8 cellular contexts compared by ENCODE assay signal in the genomic region with DNA sequence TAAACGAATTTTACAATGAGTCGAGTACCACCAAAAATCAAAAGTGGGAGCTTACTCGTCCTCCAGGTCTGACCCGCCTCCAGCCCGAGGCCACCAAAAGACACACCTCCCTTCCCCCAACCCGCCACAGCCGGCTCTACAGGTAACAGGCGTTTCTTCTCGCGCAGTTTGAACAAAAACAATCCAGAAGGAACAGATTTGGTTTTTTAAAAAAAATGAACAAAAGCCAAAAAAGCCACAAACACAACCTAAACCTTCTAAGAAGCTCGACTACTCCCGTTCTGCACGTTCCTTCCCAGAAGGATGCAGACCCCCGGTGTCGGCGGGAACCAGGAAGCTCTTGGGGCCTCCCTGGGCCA. TPM values are rescaled to one million over a fixed set of nuclear protein-coding genes. Genes with fewer than 3 reads are reported as not detected.
DNase-seq lines count a peak whose midpoint lies in the region; ATAC-seq and TF ChIP-seq lines count a peak whose summit lies in the region.

No MANE protein-coding gene starts in this region.

- H3K27me3 ChIP-seq in DOHH2 (ENCODE audit: control insufficient read depth, low read length) (no peaks in the 10 kb centered on the region), lower lobe of right lung (ENCODE audit: low read depth) (no peaks in the 10 kb centered on the region)

- H3K4me2 ChIP-seq in DOHH2 (ENCODE audit: low read length), result peak overlapping the region; percentile 71

- DNase-seq in LNCaP clone FGC (ENCODE audit: low read depth), result peak; percentile 18
- DNase-seq in cerebellar cortex (ENCODE audit: low spot score), result peak; percentile 60
- DNase-seq in lower lobe of right lung, result peak; percentile 76
- DNase-seq in stimulated activated CD8-positive, alpha-beta memory T cell treated with anti-CD3 and anti-CD28 coated beads, Interleukin-4, amount 100 ng/mL, for 24 hours (ENCODE audit: low read depth), result peak; percentile 52
- no peak for DNase-seq in MV-4-11 (lab: John Stamatoyannopoulos, UW)

- intact Hi-C loops in lower lobe of right lung (cut with DNase I), result no loop called here

- H3K4me1 ChIP-seq in DOHH2 (ENCODE audit: control insufficient read depth, low read length) (peaks cover 20% of the 10 kb centered on the region), lower lobe of right lung (peaks cover 25% of the 10 kb centered on the region)

- H3K36me3 ChIP-seq in DOHH2 (ENCODE audit: control insufficient read depth, low read length), result peaks cover 12% of the 10 kb centered on the region; the same call in 1 of the 2 replicates
- H3K36me3 ChIP-seq in lower lobe of right lung, result no peaks in the 10 kb centered on the region

- TF ChIP-seq CTCF in DOHH2 (IDR thresholded peaks at IDR 0.05; ENCODE audit: low read depth, low read length, poor library complexity, severe bottlenecking) (no peak), LNCaP clone FGC (IDR thresholded peaks at IDR 0.05; ENCODE audit: control insufficient read depth, extremely low read depth, insufficient read depth) (no peak), WI38 (IDR thresholded peaks at IDR 0.05; ENCODE audit: low read depth, low read length) (no peak), lower lobe of right lung (IDR thresholded peaks at IDR 0.05) (no peak)

- ATAC-seq in GM21619 (IDR thresholded peaks at IDR 0.05; ENCODE audit: unreplicated experiment) (peak; percentile 22), lower lobe of right lung (peak; percentile 52 to 75)

- peak overlapping the region; percentile 72 for H3K27ac ChIP-seq in DOHH2 (ENCODE audit: low read depth, low read length)
- peak overlapping the region; percentile 95 for H3K27ac ChIP-seq in lower lobe of right lung

- H3K4me3 ChIP-seq in DOHH2 (ENCODE audit: low read length) (peak overlapping the region; percentile 92), LNCaP clone FGC (ENCODE audit: low read depth, low read length) (peak overlapping the region; percentile 91), WI38 (ENCODE audit: low read depth, low read length) (peak overlapping the region; percentile 97), lower lobe of right lung (peak overlapping the region; percentile 95)

- peaks cover 7% of the 10 kb centered on the region; the same call in 1 of the 2 replicates for H4K20me1 ChIP-seq in DOHH2 (ENCODE audit: control insufficient read depth, insufficient read depth, low read depth, low read length)

- H3F3A ChIP-seq in DOHH2 (ENCODE audit: control insufficient read depth, insufficient read depth), result no peaks in the 10 kb centered on the region

- peaks cover 56% of the 10 kb centered on the region for H3K79me2 ChIP-seq in DOHH2 (ENCODE audit: control insufficient read depth, low read length)

- H3K9me3 ChIP-seq in DOHH2 (ENCODE audit: control insufficient read depth, insufficient read depth, low read length), result peaks cover 4% of the 10 kb centered on the region
- H3K9me3 ChIP-seq in lower lobe of right lung, result no peaks in the 10 kb centered on the region

- no peaks in the 10 kb centered on the region for H3K9me2 ChIP-seq in DOHH2 (replicated peaks; ENCODE audit: control insufficient read depth, low read length)

RNA-seq across cellular contexts. Expression of a gene that starts 0.7 kb away (rescaled TPM):
- total RNA-seq in lower lobe of right lung, result 82.0 TPM
